In genomic region chr1:176954242-176954641, GRCh38 we compare ENCODE assay signal across 15 cellular contexts.
DNase-seq lines count a peak whose midpoint lies in the region; ATAC-seq and TF ChIP-seq lines count a peak whose summit lies in the region.
"Had no signal": no experiment of that assay in that cellular context is flagged by ENCODE, and none has a peak within 500 bp of the region (broad histone marks: within the 10 kb centered on the region; RNA-seq: fewer than 3 reads in every experiment).

No MANE protein-coding gene starts in this region.

- no peaks in the 10 kb centered on the region for H3K79me2 ChIP-seq in OCI-LY3 (ENCODE audit: low read length)

- no peak for ATAC-seq in GM19351 (IDR thresholded peaks at IDR 0.05; ENCODE audit: unreplicated experiment)
- ATAC-seq: activated CD8-positive, alpha-beta T cell treated with anti-CD3 and anti-CD28 coated beads, Interleukin-2, amount 10 ng/mL, durations not matched to agents 7 days and 5 days; left cardiac atrium had no signal

- H3K27me3 ChIP-seq in OCI-LY3 (ENCODE audit: low read depth, low read length), result peaks cover 40% of the 10 kb centered on the region
- H3K27me3 ChIP-seq in HAP-1 (ENCODE audit: low read depth), result no peaks in the 10 kb centered on the region
- H3K27me3 ChIP-seq: upper lobe of left lung had no signal

- no peaks in the 10 kb centered on the region for H3K9me3 ChIP-seq in OCI-LY3 (ENCODE audit: insufficient read depth, low read length)
- no peaks in the 10 kb centered on the region for H3K9me3 ChIP-seq in HAP-1
- H3K9me3 ChIP-seq: upper lobe of left lung had no signal

- no peak overlapping the region for H3K4me2 ChIP-seq in OCI-LY3 (ENCODE audit: low read length)

- H3K4me3 ChIP-seq in OCI-LY3 (ENCODE audit: low read length) (no peak overlapping the region), fibroblast of mammary gland (ENCODE audit: control insufficient read depth, low read depth, low read length) (no peak overlapping the region), HAP-1 (no peak overlapping the region)
- H3K4me3 ChIP-seq: upper lobe of left lung had no signal

- no peaks in the 10 kb centered on the region for H3K4me1 ChIP-seq in OCI-LY3 (ENCODE audit: low read length)
- H3K4me1 ChIP-seq in HAP-1, result no peaks in the 10 kb centered on the region
- H3K4me1 ChIP-seq: upper lobe of left lung had no signal

- DNase-seq in fibroblast of mammary gland (ENCODE audit: low read depth) (peak; percentile 16), cortex of kidney (lab: John Stamatoyannopoulos, UW) (no peak), HAP-1 (ENCODE audit: low spot score in 2 of 2) (no peak), AG08395 (ENCODE audit: low spot score) (no peak)
- DNase-seq: activated CD8-positive, alpha-beta T cell treated with anti-CD3 and anti-CD28 coated beads, Interleukin-2, amount 10 ng/mL, durations not matched to agents 7 days and 5 days; effector CD4-positive, alpha-beta T cell; left cardiac atrium; NCI-H1092 treated with DMSO at 0.1 percent for 48 hours; stimulated activated CD4-positive, alpha-beta T cell treated with anti-CD3 and anti-CD28 coated beads, Interleukin-1b, Interleukin-23, amount 100 ng/mL, for 48 hours; stimulated activated CD8-positive, alpha-beta memory T cell treated with anti-CD3 and anti-CD28 coated beads, Interleukin-4, amount 100 ng/mL, for 48 hours; upper lobe of left lung had no signal

- TF ChIP-seq CTCF in 22Rv1 (IDR thresholded peaks at IDR 0.05) (peak; percentile 48), GM12873 (IDR thresholded peaks at IDR 0.05; ENCODE audit: insufficient read depth, low read depth, low read length, missing control alignments) (peak; percentile 45), OCI-LY3 (IDR thresholded peaks at IDR 0.05; ENCODE audit: low read depth, low read length) (peak; percentile 33), fibroblast of mammary gland (conservative IDR thresholded peaks at IDR 0.05; ENCODE audit: control insufficient read depth, insufficient read depth, low read depth, low read length) (peak; percentile 37)

- no peak overlapping the region for H3K27ac ChIP-seq in 22Rv1
- H3K27ac ChIP-seq in OCI-LY3 (ENCODE audit: low read length), result no peak overlapping the region
- H3K27ac ChIP-seq: upper lobe of left lung had no signal

- in situ Hi-C loops in HAP-1 (cut with MboI; ENCODE audit: low sequenced_read_pairs), result no loop called here

- no peak overlapping the region for H2AFZ ChIP-seq in OCI-LY3 (ENCODE audit: low read depth, low read length)

- no peak overlapping the region for H3K9ac ChIP-seq in OCI-LY3 (ENCODE audit: low read length)

- H4K20me1 ChIP-seq in OCI-LY3 (ENCODE audit: insufficient read depth, low read length), result no peaks in the 10 kb centered on the region

- H3K36me3 ChIP-seq in OCI-LY3 (replicated peaks; ENCODE audit: low read depth, low read length) (no peaks in the 10 kb centered on the region), HAP-1 (replicated peaks) (no peaks in the 10 kb centered on the region)
- H3K36me3 ChIP-seq: upper lobe of left lung had no signal
